In the genomic region with DNA sequence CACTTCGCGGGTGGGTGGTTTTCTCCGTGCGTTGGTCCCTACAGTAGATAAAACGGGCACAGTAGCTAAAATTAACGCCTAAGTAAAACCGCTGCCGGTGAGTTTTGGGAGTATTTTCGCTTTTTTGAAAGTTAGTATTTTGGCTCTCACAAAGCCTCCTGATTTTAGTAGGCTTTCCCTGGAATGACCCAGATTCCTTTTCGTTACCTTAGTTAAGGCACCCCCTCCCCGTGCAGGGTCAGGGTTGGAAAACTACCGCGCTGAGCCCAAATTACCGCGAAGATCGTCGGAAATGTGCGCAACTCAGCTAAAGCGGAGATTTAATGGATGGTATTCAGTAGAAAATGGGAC, we compare ENCODE assay signal across 8 cellular contexts. TPM values are rescaled to one million over a fixed set of nuclear protein-coding genes. Genes with fewer than 3 reads are reported as not detected.
DNase-seq lines count a peak whose midpoint lies in the region; ATAC-seq and TF ChIP-seq lines count a peak whose summit lies in the region.

No MANE protein-coding gene starts in this region.

- TF ChIP-seq CTCF in BJ (IDR thresholded peaks at IDR 0.05; ENCODE audit: insufficient read depth, low read depth, low read length) (no peak), HCT116 (IDR thresholded peaks at IDR 0.05 in 2 of 3, conservative IDR thresholded peaks at IDR 0.05 in 1 of 3; ENCODE audit: borderline replicate concordance in 1 of 3, insufficient read depth in 1 of 3, low read depth in 2 of 3, low read length in 2 of 3) (no peak), kidney epithelial cell (IDR thresholded peaks at IDR 0.05; ENCODE audit: insufficient read depth, low read length, poor library complexity, severe bottlenecking) (no peak), tibial artery (IDR thresholded peaks at IDR 0.05) (peak in 1 of 2 experiments; percentile 47), GM13976 (IDR thresholded peaks at IDR 0.05; ENCODE audit: borderline replicate concordance, control extremely low read depth, extremely low read depth, insufficient read depth, missing control alignments) (no peak)

- H3K4me1 Mint-ChIP-seq in activated naive CD8-positive, alpha-beta T cell treated with anti-CD3 and anti-CD28 coated beads, Interleukin-2, amount 50 U/mL, for 24 hours = peaks cover 37% of the 10 kb centered on the region

- peak overlapping the region; percentile 82 for H3K9ac ChIP-seq in HCT116 (ENCODE audit: low read length)

- RAD21 ChIA-PET in HCT116 (lab: Charles Lee; ENCODE audit: low non-redundant PET in 1 of 2, low total read pairs in 2 of 2, uncharacterized antibody in 2 of 2, unreplicated experiment in 2 of 2) = interaction anchor here (0.8 to 1.5 kb wide), 3 partner anchors 10 to 58 kb away, joined by 3 to 4 read pairs (median 3); no protein-coding TSS in a partner anchor

- no TSS peak for BruUV-seq in HCT116 (replicated peaks; lab: Mats Ljungman, UMichigan)

- no peaks in the 10 kb centered on the region for H3K79me2 ChIP-seq in HCT116 (ENCODE audit: insufficient read depth, low read length)

- H3K27me3 ChIP-seq in BJ (ENCODE audit: control insufficient read depth, insufficient read depth, low read length) = no peaks in the 10 kb centered on the region
- H3K27me3 ChIP-seq in HCT116 (ENCODE audit: insufficient read depth, low read length) = no peaks in the 10 kb centered on the region
- no peaks in the 10 kb centered on the region for H3K27me3 ChIP-seq in kidney epithelial cell (ENCODE audit: control insufficient read depth, insufficient read depth, low read length)
- peaks cover 0 to 8% of the 10 kb centered on the region in 2 donors for H3K27me3 ChIP-seq in tibial artery

- H3K27ac Mint-ChIP-seq in activated naive CD8-positive, alpha-beta T cell treated with anti-CD3 and anti-CD28 coated beads, Interleukin-2, amount 50 U/mL, for 24 hours = peak overlapping the region; percentile 90

- H3K9me3 ChIP-seq in HCT116 (ENCODE audit: control insufficient read depth in 1 of 2, insufficient read depth in 1 of 2, low read depth in 1 of 2, low read length in 2 of 2) = no peaks in the 10 kb centered on the region
- H3K9me3 ChIP-seq in tibial artery = no peaks in the 10 kb centered on the region

- TF ChIP-seq RAD21 in HCT116 (IDR thresholded peaks at IDR 0.05; ENCODE audit: low read depth) = no peak

- peak overlapping the region; percentile 93 for H3K4me3 Mint-ChIP-seq in activated naive CD8-positive, alpha-beta T cell treated with anti-CD3 and anti-CD28 coated beads, Interleukin-2, amount 50 U/mL, for 24 hours

- H3K9me3 Mint-ChIP-seq in activated naive CD8-positive, alpha-beta T cell treated with anti-CD3 and anti-CD28 coated beads, Interleukin-2, amount 50 U/mL, for 24 hours = no peaks in the 10 kb centered on the region

- no peaks in the 10 kb centered on the region for H3K36me3 Mint-ChIP-seq in activated naive CD8-positive, alpha-beta T cell treated with anti-CD3 and anti-CD28 coated beads, Interleukin-2, amount 50 U/mL, for 24 hours (ENCODE audit: low read depth)

- DNase-seq in BJ (ENCODE audit: low read depth) (no peak), HCT116 (ENCODE audit: low read depth, low spot score) (no peak), kidney epithelial cell (ENCODE audit: low read depth) (no peak), tibial artery (no peak), GM13976 (ENCODE audit: low spot score) (no peak), pons (ENCODE audit: low spot score) (no peak)
- no peak for DNase-seq in activated naive CD8-positive, alpha-beta T cell treated with anti-CD3 and anti-CD28 coated beads, Interleukin-2, amount 50 U/mL, for 24 hours

- H3K27me3 Mint-ChIP-seq in activated naive CD8-positive, alpha-beta T cell treated with anti-CD3 and anti-CD28 coated beads, Interleukin-2, amount 50 U/mL, for 24 hours = no peaks in the 10 kb centered on the region

- H3K27ac ChIP-seq in HCT116 (ENCODE audit: low read depth, low read length) = peak overlapping the region; percentile 78
- H3K27ac ChIP-seq in tibial artery = peak overlapping the region; percentile 69 to 76

- peak overlapping the region; percentile 78 for H3K4me2 ChIP-seq in HCT116 (ENCODE audit: low read length)

- H3K36me3 ChIP-seq in BJ (ENCODE audit: control insufficient read depth, insufficient read depth, low read length) (0 out of 2 replicates have a peak, but pooled peaks cover 2% of the 10 kb centered on the region), HCT116 (ENCODE audit: control insufficient read depth in 1 of 2, insufficient read depth in 2 of 2, low read length in 2 of 2) (no peaks in the 10 kb centered on the region; a peak in 1 of 4 replicates), kidney epithelial cell (ENCODE audit: control insufficient read depth, insufficient read depth, low read length) (no peaks in the 10 kb centered on the region), tibial artery (peaks cover 4 to 15% (median 5%) of the 10 kb centered on the region in 3 donors)

- H3K9me2 ChIP-seq in HCT116 (ENCODE audit: insufficient read depth) = no peaks in the 10 kb centered on the region

- intact Hi-C loops in HCT116 (cut with micrococcal nuclease) (no loop called here), tibial artery (cut with DNase I; ENCODE audit: low total_unique reads) (loop anchor here (5.0 kb wide), 1 partner anchor 45 kb away; no protein-coding TSS in a partner anchor)

- H3K4me1 ChIP-seq in HCT116 (ENCODE audit: control insufficient read depth in 1 of 2, insufficient read depth in 2 of 2, low read length in 2 of 2) = peaks cover 21% of the 10 kb centered on the region in 2 experiments
- peaks cover 0 to 13% (median 8%) of the 10 kb centered on the region in 4 donors for H3K4me1 ChIP-seq in tibial artery

- H4K20me1 ChIP-seq in HCT116 (ENCODE audit: insufficient read depth) = no peaks in the 10 kb centered on the region

- H2AFZ ChIP-seq in HCT116 (ENCODE audit: low read depth, low read length, poor library complexity, severe bottlenecking) = peak overlapping the region; percentile 90

- in situ Hi-C loops in GM13976 (cut with MboI; ENCODE audit: low sequenced_read_pairs, unreplicated experiment) = no loop called here

- peak; percentile 26 for ATAC-seq in HCT116
- peak; percentile 1 for ATAC-seq in activated naive CD8-positive, alpha-beta T cell treated with anti-CD3 and anti-CD28 coated beads, Interleukin-2, amount 50 U/mL, for 24 hours
- ATAC-seq in activated CD4-positive, CD25-positive, alpha-beta regulatory T cell treated with anti-CD3 and anti-CD28 coated beads, Interleukin-2, amount 50 U/mL, for 24 hours = no peak

- H3K4me3 ChIP-seq in BJ (ENCODE audit: low read depth, low read length) (peak overlapping the region; percentile 57), HCT116 (replicated peaks in 1 of 2; ENCODE audit: low read depth in 1 of 2, low read length in 2 of 2) (peak overlapping the region; percentile 80 to 82), kidney epithelial cell (ENCODE audit: low read depth, low read length) (peak overlapping the region; percentile 55), tibial artery (peak overlapping the region; percentile 55 to 67)

- POLR2A ChIA-PET in BJ (lab: Charles Lee) = interaction anchor here (1.0 kb wide), 1 partner anchor 17 kb away, joined by 5 read pairs; no protein-coding TSS in a partner anchor
- POLR2A ChIA-PET in HCT116 (lab: Charles Lee) = interaction anchor here (0.6 to 2.2 kb wide), 20 partner anchors 10 to 169 kb away, joined by 3 to 17 read pairs (median 4); a partner anchor contains a TSS

- CTCF ChIA-PET in BJ (lab: Yijun Ruan, JAX) (interaction anchor here (0.7 to 2.6 kb wide), 6 partner anchors 9 to 131 kb away, joined by 3 to 18 read pairs (median 4); no protein-coding TSS in a partner anchor), HCT116 (lab: Charles Lee) (interaction anchor here (0.7 to 3.8 kb wide), 5 partner anchors 10 to 149 kb away, joined by 3 to 33 read pairs (median 6); no protein-coding TSS in a partner anchor)

- peak; percentile 98 for TF ChIP-seq POLR2A in HCT116 (IDR thresholded peaks at IDR 0.05; ENCODE audit: borderline replicate concordance, extremely low read depth, insufficient read depth, insufficient read length)

TF ChIP-seq in HCT116, 20 proteins besides CTCF, POLR2A, EP300 and RAD21:
- TF ChIP-seq POLR2AphosphoS5 (IDR thresholded peaks at IDR 0.05; ENCODE audit: low read depth, low read length) (peak; percentile 98), SRF (IDR thresholded peaks at IDR 0.05; ENCODE audit: low read depth) (no peak), CBX3 (IDR thresholded peaks at IDR 0.05; ENCODE audit: low read depth) (no peak)

RNA-seq across cellular contexts. Expression of a gene that starts 28.3 kb away (rescaled TPM):
- polyA plus RNA-seq in BJ (2011; rRNA removed) = not detected in 2 replicates
- not detected in 2 replicates for polyA minus RNA-seq in BJ (2011; rRNA and poly(A)+ RNA removed)
- total RNA-seq in HCT116 (2021; ENCODE audit: unreplicated experiment) (not detected), kidney epithelial cell (not detected in 2 replicates)
- polyA plus RNA-seq in HCT116 (2012) = 0.12 and 0.30 TPM in 2 replicates

RNA-seq across cellular contexts. Expression of a gene that starts 38.9 kb away (rescaled TPM):
- 298 and 300 TPM in 2 replicates for polyA plus RNA-seq in BJ (2011; rRNA removed)
- 56.2 and 75.9 TPM in 2 replicates for polyA minus RNA-seq in BJ (2011; rRNA and poly(A)+ RNA removed)
- total RNA-seq in HCT116 (2021; ENCODE audit: unreplicated experiment) (57.1 TPM), kidney epithelial cell (110 and 142 TPM in 2 replicates)
- 41.8 and 61.1 TPM in 2 replicates for polyA plus RNA-seq in HCT116 (2012)

RNA-seq across cellular contexts. Expression of a gene that starts 54.5 kb away (rescaled TPM):
- polyA plus RNA-seq in BJ (2011; rRNA removed) = 12.5 and 17.2 TPM in 2 replicates
- 14.3 and 15.1 TPM in 2 replicates for polyA minus RNA-seq in BJ (2011; rRNA and poly(A)+ RNA removed)
- total RNA-seq in HCT116 (2021; ENCODE audit: unreplicated experiment) (47.6 TPM), kidney epithelial cell (21.4 and 25.8 TPM in 2 replicates)
- polyA plus RNA-seq in HCT116 (2012) = 47.5 and 60.9 TPM in 2 replicates

RNA-seq across cellular contexts. Expression of a gene that starts 54.8 kb away (rescaled TPM):
- 35.0 and 49.8 TPM in 2 replicates for polyA plus RNA-seq in BJ (2011; rRNA removed)
- 4.6 and 8.5 TPM in 2 replicates for polyA minus RNA-seq in BJ (2011; rRNA and poly(A)+ RNA removed)
- 57.8 TPM for total RNA-seq in HCT116 (2021; ENCODE audit: unreplicated experiment)
- 50.4 and 68.6 TPM in 2 replicates for polyA plus RNA-seq in HCT116 (2012)
- total RNA-seq in kidney epithelial cell = 32.8 TPM in 2 replicates

Comparison
In these comparisons a context has a peak if more than half of its experiments do, and no peak if none do; other contexts are left out.
1. ATAC-seq: peak in HCT116 (single experiment) and activated naive CD8-positive, alpha-beta T cell treated with anti-CD3 and anti-CD28 coated beads, Interleukin-2, amount 50 U/mL, for 24 hours (single experiment); none in activated CD4-positive, CD25-positive, alpha-beta regulatory T cell treated with anti-CD3 and anti-CD28 coated beads, Interleukin-2, amount 50 U/mL, for 24 hours (0 of 2).
2. Peak in every context shown above with its lines, with median percentiles within 50 percentile points of each other: H3K4me3 ChIP-seq.